ENCODE assay signal across 31 cellular contexts in the genomic region with DNA sequence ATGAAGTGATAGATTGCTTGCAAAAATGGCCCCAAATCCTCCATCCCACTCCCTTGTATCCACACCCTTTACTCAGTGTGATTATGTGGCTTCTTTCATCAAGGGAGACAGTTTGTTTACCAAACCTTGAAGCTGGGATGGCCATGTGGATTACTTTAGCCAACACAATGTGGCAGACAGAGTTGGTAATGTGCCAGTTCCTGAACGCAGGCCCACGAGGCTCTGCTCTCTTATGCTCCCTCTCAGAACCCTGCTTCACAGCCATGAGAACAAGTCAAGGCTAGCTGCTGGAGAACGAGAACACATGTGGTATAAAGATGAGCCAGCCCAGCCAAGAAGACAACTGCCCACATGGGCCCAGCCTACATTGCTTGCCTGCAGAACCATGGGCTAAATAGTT.
DNase-seq lines count a peak whose midpoint lies in the region; ATAC-seq and TF ChIP-seq lines count a peak whose summit lies in the region.
"Had no signal": no experiment of that assay in that cellular context is flagged by ENCODE, and none has a peak within 500 bp of the region (broad histone marks: within the 10 kb centered on the region; RNA-seq: fewer than 3 reads in every experiment).

No MANE protein-coding gene starts in this region.

- no peaks in the 10 kb centered on the region for H3K9me3 Mint-ChIP-seq in CD4-positive, alpha-beta T cell
- H3K9me3 Mint-ChIP-seq: activated T-cell treated with anti-CD3 and anti-CD28 coated beads, Interleukin-2, amount 50 U/mL, for 24 hours; CD4-positive, CD25-positive, alpha-beta regulatory T cell; stimulated activated naive CD8-positive, alpha-beta T cell treated with anti-CD3 and anti-CD28 coated beads, Interleukin-15, Interleukin-2, amounts not matched to agents 100 ng/mL and 50 ng/mL, for 24 hours; T-helper 2 cell treated with Interferon-gamma antibody and Interleukin-4, amounts not matched to agents 5 μg/mL and 100 μg/mL, for 36 hours had no signal

- H3K27ac Mint-ChIP-seq in CD4-positive, alpha-beta T cell: no peak overlapping the region
- H3K27ac Mint-ChIP-seq: activated T-cell treated with anti-CD3 and anti-CD28 coated beads, Interleukin-2, amount 50 U/mL, for 24 hours; brain; CD4-positive, CD25-positive, alpha-beta regulatory T cell; nephron; stimulated activated naive CD8-positive, alpha-beta T cell treated with anti-CD3 and anti-CD28 coated beads, Interleukin-15, Interleukin-2, amounts not matched to agents 100 ng/mL and 50 ng/mL, for 24 hours; T-helper 2 cell treated with Interferon-gamma antibody and Interleukin-4, amounts not matched to agents 5 μg/mL and 100 μg/mL, for 36 hours had no signal

- intact Hi-C loops in lower lobe of right lung (cut with DNase I): no loop called here
- intact Hi-C loops in CD4-positive, alpha-beta T cell (cut with DNase I, micrococcal nuclease): no loop called here

- no peaks in the 10 kb centered on the region for H3K4me1 ChIP-seq in lower lobe of right lung
- H3K4me1 ChIP-seq: gastrocnemius medialis, pancreas, thyroid gland had no signal

- H3K27me3 ChIP-seq in lower lobe of right lung (ENCODE audit: low read depth): no peaks in the 10 kb centered on the region
- no peaks in the 10 kb centered on the region for H3K27me3 ChIP-seq in CD4-positive, alpha-beta T cell (ENCODE audit: control insufficient read depth, insufficient read depth, low read length)
- H3K27me3 ChIP-seq: gastrocnemius medialis, pancreas, thyroid gland had no signal

- peaks cover 4% of the 10 kb centered on the region for H3K27me3 Mint-ChIP-seq in CD4-positive, alpha-beta T cell

- no peak overlapping the region for H3K4me3 ChIP-seq in HFF-Myc (replicated peaks; ENCODE audit: low read depth, low read length)
- no peak overlapping the region for H3K4me3 ChIP-seq in lower lobe of right lung
- no peak overlapping the region for H3K4me3 ChIP-seq in coronary artery
- H3K4me3 ChIP-seq: gastrocnemius medialis, pancreas, thyroid gland had no signal

- no peaks in the 10 kb centered on the region for H3K36me3 ChIP-seq in lower lobe of right lung
- H3K36me3 ChIP-seq: gastrocnemius medialis, pancreas, thyroid gland had no signal

- peak; percentile 32 for DNase-seq in DMS 273 (lab: John Stamatoyannopoulos, UW; ENCODE audit: unreplicated experiment)
- DNase-seq in DMS 273 treated with DMSO at 0.1 percent for 48 hours (lab: John Stamatoyannopoulos, UW): no peak
- DNase-seq in HFF-Myc (ENCODE audit: extremely low read depth, low read depth): peak; percentile 16
- peak; percentile 62 for DNase-seq in amniotic epithelial cell (ENCODE audit: low read depth)
- no peak for DNase-seq in lower lobe of right lung
- no peak for DNase-seq in coronary artery (ENCODE audit: low spot score)
- no peak for DNase-seq in CD4-positive, alpha-beta T cell
- DNase-seq: activated CD4-positive, alpha-beta T cell treated with anti-CD3 and anti-CD28 coated beads for 4 hours; activated T-cell treated with anti-CD3 and anti-CD28 coated beads, Interleukin-2, amount 50 U/mL, for 24 hours; CD4-positive, CD25-positive, alpha-beta regulatory T cell; DMS79; effector CD8-positive, alpha-beta T cell; gastrocnemius medialis; GF-D8; GOT3; hypothalamus; Karpas-422; left ventricle myocardium superior; MV-4-11; NCI-H2081; NCI-H82; pancreas; right cardiac atrium; thyroid gland had no signal

- CTCF ChIA-PET in CD4-positive, alpha-beta T cell (lab: Charles Lee): no interaction called here

- H3K4me1 Mint-ChIP-seq in CD4-positive, alpha-beta T cell (ENCODE audit: low read depth): no peaks in the 10 kb centered on the region
- H3K4me1 Mint-ChIP-seq: brain; CD4-positive, CD25-positive, alpha-beta regulatory T cell; nephron had no signal

- H3K36me3 Mint-ChIP-seq in CD4-positive, alpha-beta T cell (ENCODE audit: low read depth): no peaks in the 10 kb centered on the region
- H3K36me3 Mint-ChIP-seq: brain; CD4-positive, CD25-positive, alpha-beta regulatory T cell had no signal

- H3K27ac ChIP-seq in lower lobe of right lung (no peak overlapping the region), coronary artery (no peak overlapping the region)
- no peak overlapping the region for H3K27ac ChIP-seq in CD4-positive, alpha-beta T cell (ENCODE audit: low read depth, low read length)
- H3K27ac ChIP-seq: 22Rv1, gastrocnemius medialis, pancreas, thyroid gland had no signal

- TF ChIP-seq CTCF in HFF-Myc (IDR thresholded peaks at IDR 0.05; ENCODE audit: low read depth, low read length, missing control alignments): no peak
- TF ChIP-seq CTCF in lower lobe of right lung (IDR thresholded peaks at IDR 0.05): no peak
- TF ChIP-seq CTCF in coronary artery (IDR thresholded peaks at IDR 0.05): no peak
- no peak for TF ChIP-seq CTCF in CD4-positive, alpha-beta T cell (IDR thresholded peaks at IDR 0.05)

- ATAC-seq in lower lobe of right lung (peak; percentile 34 to 43), HG02642 (IDR thresholded peaks at IDR 0.05; ENCODE audit: poor library complexity, unreplicated experiment) (no peak)
- ATAC-seq in CD4-positive, alpha-beta T cell (ENCODE audit: poor library complexity): no peak
- ATAC-seq: gastrocnemius medialis, left ventricle myocardium superior, pancreas, right cardiac atrium, SK-N-SH treated with all-trans-retinoic acid at 6 μM for 48 hours had no signal

- no peak overlapping the region for H3K4me3 Mint-ChIP-seq in CD4-positive, alpha-beta T cell
- H3K4me3 Mint-ChIP-seq: activated T-cell treated with anti-CD3 and anti-CD28 coated beads, Interleukin-2, amount 50 U/mL, for 24 hours; brain; CD4-positive, CD25-positive, alpha-beta regulatory T cell; nephron; stimulated activated naive CD8-positive, alpha-beta T cell treated with anti-CD3 and anti-CD28 coated beads, Interleukin-15, Interleukin-2, amounts not matched to agents 100 ng/mL and 50 ng/mL, for 24 hours; T-helper 2 cell treated with Interferon-gamma antibody and Interleukin-4, amounts not matched to agents 5 μg/mL and 100 μg/mL, for 36 hours had no signal

- POLR2A ChIA-PET in CD4-positive, alpha-beta T cell (lab: Charles Lee): no interaction called here

- no peaks in the 10 kb centered on the region for H3K9me3 ChIP-seq in lower lobe of right lung
- H3K9me3 ChIP-seq in CD4-positive, alpha-beta T cell (ENCODE audit: control insufficient read depth, low read length): no peaks in the 10 kb centered on the region
- H3K9me3 ChIP-seq: gastrocnemius medialis, pancreas, thyroid gland had no signal

Comparison
In these comparisons a context has a peak if more than half of its experiments do, and no peak if none do; other contexts are left out.
1. DNase-seq: peak in DMS 273 (single experiment), HFF-Myc (single experiment) and amniotic epithelial cell (single experiment); none in DMS 273 treated with DMSO at 0.1 percent for 48 hours (single experiment), lower lobe of right lung (single experiment), coronary artery (single experiment) and CD4-positive, alpha-beta T cell (0 of 10).
2. ATAC-seq: peak in lower lobe of right lung (2 of 2); none in HG02642 (single experiment) and CD4-positive, alpha-beta T cell (single experiment).